Comparison of ENCODE assay signal across 16 cellular contexts in the genomic region with DNA sequence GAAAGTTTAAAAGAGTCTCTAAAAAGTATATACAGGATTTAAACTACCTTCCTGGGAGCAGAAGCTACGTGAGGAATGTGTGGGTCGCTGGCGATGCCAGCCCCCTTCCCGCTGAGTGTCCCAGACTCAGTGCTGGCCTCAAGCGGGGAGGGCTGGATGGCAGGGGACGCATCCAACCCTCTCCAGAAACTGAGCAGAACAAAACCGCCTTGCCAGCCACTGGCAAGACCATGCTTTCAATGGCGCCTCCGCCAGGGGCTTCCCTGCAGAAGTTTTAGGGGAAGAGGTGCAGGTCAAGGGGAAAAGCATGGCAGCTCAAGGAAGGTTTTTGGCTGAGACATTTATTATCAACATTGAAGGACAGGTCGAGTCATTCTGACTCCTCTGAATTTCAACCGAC.
"Had no signal": no experiment of that assay in that cellular context is flagged by ENCODE, and none has a peak within 500 bp of the region (broad histone marks: within the 10 kb centered on the region; RNA-seq: fewer than 3 reads in every experiment).

No MANE protein-coding gene starts in this region.

- H3K9me3 Mint-ChIP-seq: activated CD4-positive, alpha-beta T cell treated with anti-CD3 and anti-CD28 coated beads, Interleukin-2, amount 10 ng/mL, durations not matched to agents 7 days and 5 days; activated naive CD8-positive, alpha-beta T cell treated with anti-CD3 and anti-CD28 coated beads for 36 hours; activated T-cell treated with anti-CD3 and anti-CD28 coated beads, Interleukin-2, amount 50 U/mL, for 72 hours; central memory CD8-positive, alpha-beta T cell; stimulated activated naive B cell treated with anti-CD40 and anti-IgM and Interleukin-4, amounts not matched to agents 10 μg/mL and 1 μg/mL and 100 μg/mL, for 72 hours had no signal

- H3K36me3 ChIP-seq: uterus had no signal

- H3K4me3 ChIP-seq: tibial artery, uterus had no signal

- H3K27ac ChIP-seq: brain microvascular endothelial cell, foreskin keratinocyte, tibial artery, uterus had no signal

- H3K27me3 ChIP-seq: brain microvascular endothelial cell, foreskin keratinocyte, tibial artery, uterus had no signal

- H3K4me1 ChIP-seq: foreskin keratinocyte, tibial artery, uterus had no signal

- H3K27ac Mint-ChIP-seq: activated CD4-positive, alpha-beta T cell treated with anti-CD3 and anti-CD28 coated beads, Interleukin-2, amount 10 ng/mL, durations not matched to agents 7 days and 5 days; activated naive CD8-positive, alpha-beta T cell treated with anti-CD3 and anti-CD28 coated beads for 36 hours; activated T-cell treated with anti-CD3 and anti-CD28 coated beads, Interleukin-2, amount 50 U/mL, for 72 hours; stimulated activated naive B cell treated with anti-CD40 and anti-IgM and Interleukin-4, amounts not matched to agents 10 μg/mL and 1 μg/mL and 100 μg/mL, for 72 hours had no signal

- H3K9me3 ChIP-seq: tibial artery, uterus had no signal

- DNase-seq: activated CD4-positive, alpha-beta T cell treated with anti-CD3 and anti-CD28 coated beads, Interleukin-2, amount 10 ng/mL, durations not matched to agents 7 days and 5 days; activated CD8-positive, alpha-beta memory T cell treated with anti-CD3 and anti-CD28 coated beads, Interleukin-2, amount 50 U/mL, for 48 hours; activated gamma-delta T cell treated with Interleukin-2 at 50 U/mL for 16 hours; activated naive CD8-positive, alpha-beta T cell treated with anti-CD3 and anti-CD28 coated beads for 36 hours; activated T-cell treated with anti-CD3 and anti-CD28 coated beads, Interleukin-2, amount 50 U/mL, for 72 hours; brain microvascular endothelial cell; cortex of kidney; effector CD4-positive, alpha-beta T cell; foreskin keratinocyte; midbrain; retina; stimulated activated CD4-positive, alpha-beta T cell treated with anti-CD3 and anti-CD28 coated beads, Interleukin-4, amount 100 ng/mL, for 1 hour; stimulated activated naive B cell treated with anti-CD40 and anti-IgM and Interleukin-4, amounts not matched to agents 10 μg/mL and 1 μg/mL and 100 μg/mL, for 72 hours; tibial artery; uterus had no signal

- H3K4me3 Mint-ChIP-seq: activated CD4-positive, alpha-beta T cell treated with anti-CD3 and anti-CD28 coated beads, Interleukin-2, amount 10 ng/mL, durations not matched to agents 7 days and 5 days; activated naive CD8-positive, alpha-beta T cell treated with anti-CD3 and anti-CD28 coated beads for 36 hours; activated T-cell treated with anti-CD3 and anti-CD28 coated beads, Interleukin-2, amount 50 U/mL, for 72 hours; central memory CD8-positive, alpha-beta T cell; stimulated activated naive B cell treated with anti-CD40 and anti-IgM and Interleukin-4, amounts not matched to agents 10 μg/mL and 1 μg/mL and 100 μg/mL, for 72 hours had no signal

- H3K27me3 Mint-ChIP-seq: activated CD4-positive, alpha-beta T cell treated with anti-CD3 and anti-CD28 coated beads, Interleukin-2, amount 10 ng/mL, durations not matched to agents 7 days and 5 days; activated naive CD8-positive, alpha-beta T cell treated with anti-CD3 and anti-CD28 coated beads for 36 hours; central memory CD8-positive, alpha-beta T cell; stimulated activated naive B cell treated with anti-CD40 and anti-IgM and Interleukin-4, amounts not matched to agents 10 μg/mL and 1 μg/mL and 100 μg/mL, for 72 hours had no signal

- ATAC-seq: activated T-cell treated with anti-CD3 and anti-CD28 coated beads, Interleukin-2, amount 50 U/mL, for 72 hours; foreskin keratinocyte; stimulated activated naive B cell treated with anti-CD40 and anti-IgM and Interleukin-4, amounts not matched to agents 10 μg/mL and 1 μg/mL and 100 μg/mL, for 72 hours had no signal
